ENCODE assay signal across 13 cellular contexts in the genomic region with DNA sequence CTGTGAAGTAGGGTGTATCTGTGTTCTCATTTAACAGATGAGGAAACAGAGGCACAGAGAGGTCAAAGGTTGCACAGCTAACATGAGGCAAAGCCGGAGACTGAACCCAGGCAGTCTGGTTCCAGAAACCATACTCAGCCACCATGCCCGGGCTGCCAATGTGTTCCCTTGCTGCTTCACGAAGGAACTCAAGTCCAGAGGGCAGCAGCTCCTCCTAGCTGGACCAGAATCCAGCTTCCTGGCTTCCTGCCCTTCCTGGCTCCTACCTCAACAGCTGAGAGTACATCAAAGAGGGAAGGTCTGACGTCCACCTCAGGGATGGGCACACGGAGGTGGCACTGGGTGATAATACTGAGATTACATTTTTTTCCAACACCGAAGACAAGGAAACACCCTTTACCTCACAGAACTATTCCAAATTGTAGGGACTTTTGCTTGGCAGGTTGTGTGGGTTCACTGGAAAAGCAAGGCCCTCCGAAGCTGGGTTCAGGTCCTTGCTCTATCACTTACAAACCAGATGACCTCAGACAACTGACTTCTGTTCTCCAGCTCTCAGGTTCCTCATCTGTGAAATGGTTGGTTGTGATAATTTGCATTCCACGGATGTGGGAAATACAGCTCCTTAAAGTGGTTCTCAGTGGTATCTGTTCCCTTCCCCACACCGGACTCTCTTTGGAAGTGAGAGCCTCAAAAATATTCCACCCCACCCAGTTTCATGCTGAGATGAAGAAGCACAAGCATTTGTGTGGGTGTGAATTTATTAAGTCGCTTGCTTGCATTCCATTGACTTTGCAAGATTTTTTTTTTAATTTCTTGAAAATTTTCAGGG.
A peak's percentile ranks its signal among the peaks of the same experiment; 100 is the strongest.
DNase-seq lines count a peak whose midpoint lies in the region; ATAC-seq and TF ChIP-seq lines count a peak whose summit lies in the region.
"Had no signal": no experiment of that assay in that cellular context is flagged by ENCODE, and none has a peak within 500 bp of the region (broad histone marks: within the 10 kb centered on the region; RNA-seq: fewer than 3 reads in every experiment).

No MANE protein-coding gene starts in this region.

- TF ChIP-seq CTCF in GM13977 (IDR thresholded peaks at IDR 0.05; ENCODE audit: extremely low read depth, insufficient read depth, missing control alignments) (no peak), glutamatergic neuron (IDR thresholded peaks at IDR 0.05; ENCODE audit: partially characterized antibody, unreplicated experiment) (no peak), spleen (IDR thresholded peaks at IDR 0.05 in 8 of 11, conservative IDR thresholded peaks at IDR 0.05 in 3 of 11) (no peak), foreskin fibroblast (IDR thresholded peaks at IDR 0.05; ENCODE audit: low read depth, low read length) (no peak)

- H3K27me3 Mint-ChIP-seq in glutamatergic neuron (ENCODE audit: unreplicated experiment): peaks cover 2% of the 10 kb centered on the region
- H3K27me3 Mint-ChIP-seq: stimulated activated naive CD8-positive, alpha-beta T cell treated with anti-CD3 and anti-CD28 coated beads, Interleukin-15, amount 100 ng/mL, for 72 hours had no signal

- no peak overlapping the region for H3K27ac ChIP-seq in spleen

- DNase-seq in GM13977 (ENCODE audit: low spot score) (peak; percentile 50), NT2/D1 (ENCODE audit: low read depth, low spot score) (no peak), glutamatergic neuron (no peak), spleen (peak; percentile 60), RKO (ENCODE audit: low spot score) (no peak), foreskin fibroblast (no peak)
- DNase-seq: activated CD4-positive, alpha-beta T cell treated with anti-CD3 and anti-CD28 coated beads, Interleukin-2, amount 50 U/mL, for 4 hours; activated gamma-delta T cell; central memory CD4-positive, alpha-beta T cell; NCI-H1417 treated with DMSO at 0.1 percent for 48 hours; stimulated activated CD4-positive, alpha-beta T cell treated with anti-CD3 and anti-CD28 coated beads, Interleukin-2, amount 100 ng/mL, for 48 hours; stimulated activated naive CD8-positive, alpha-beta T cell treated with anti-CD3 and anti-CD28 coated beads, Interleukin-15, amount 100 ng/mL, for 72 hours had no signal

- H3K36me3 ChIP-seq in NT2/D1 (ENCODE audit: insufficient read depth, insufficient read length, low read length) (no peaks in the 10 kb centered on the region), spleen (no peaks in the 10 kb centered on the region)

- no peak overlapping the region for H3K27ac Mint-ChIP-seq in glutamatergic neuron (ENCODE audit: unreplicated experiment)
- H3K27ac Mint-ChIP-seq: stimulated activated naive CD8-positive, alpha-beta T cell treated with anti-CD3 and anti-CD28 coated beads, Interleukin-15, amount 100 ng/mL, for 72 hours had no signal

- H3K4me3 ChIP-seq in NT2/D1 (ENCODE audit: insufficient read length, low read depth): no peak overlapping the region
- no peak overlapping the region for H3K4me3 ChIP-seq in spleen
- H3K4me3 ChIP-seq in foreskin fibroblast (ENCODE audit: low read depth in 1 of 2, low read length in 2 of 2): no peak overlapping the region

- no peaks in the 10 kb centered on the region for H3K36me3 Mint-ChIP-seq in glutamatergic neuron (ENCODE audit: unreplicated experiment)

- H3K9me3 ChIP-seq in NT2/D1 (ENCODE audit: insufficient read depth, low read length) (no peaks in the 10 kb centered on the region), spleen (no peaks in the 10 kb centered on the region)

- in situ Hi-C loops in GM13977 (cut with MboI; ENCODE audit: low pct_unique_long_range_greater_than_20kb, low sequenced_read_pairs, unreplicated experiment): no loop called here

- H3K4me1 Mint-ChIP-seq in glutamatergic neuron (ENCODE audit: low read depth, unreplicated experiment): peaks cover 4% of the 10 kb centered on the region
- H3K4me1 Mint-ChIP-seq: stimulated activated naive CD8-positive, alpha-beta T cell treated with anti-CD3 and anti-CD28 coated beads, Interleukin-15, amount 100 ng/mL, for 72 hours had no signal

- TF ChIP-seq POLR2A in spleen (IDR thresholded peaks at IDR 0.05): no peak

- peak overlapping the region; percentile 46 for H3K4me3 Mint-ChIP-seq in glutamatergic neuron (ENCODE audit: unreplicated experiment)
- H3K4me3 Mint-ChIP-seq: stimulated activated naive CD8-positive, alpha-beta T cell treated with anti-CD3 and anti-CD28 coated beads, Interleukin-15, amount 100 ng/mL, for 72 hours had no signal

- H3K27me3 ChIP-seq in NT2/D1 (ENCODE audit: insufficient read depth, insufficient read length) (peaks cover 44% of the 10 kb centered on the region), spleen (replicated peaks in 1 of 7) (no peaks in the 10 kb centered on the region)

- peaks cover 6% of the 10 kb centered on the region for H3K9me3 Mint-ChIP-seq in glutamatergic neuron (ENCODE audit: unreplicated experiment)
- H3K9me3 Mint-ChIP-seq: stimulated activated naive CD8-positive, alpha-beta T cell treated with anti-CD3 and anti-CD28 coated beads, Interleukin-15, amount 100 ng/mL, for 72 hours had no signal

- 70 to 79% (median 75%) methylated on average over 10 of the region's 10 CpGs for WGBS in spleen, 5 donors

- H3K4me1 ChIP-seq in NT2/D1 (ENCODE audit: insufficient read depth, insufficient read length) (peaks cover 19% of the 10 kb centered on the region), spleen (peaks cover 0 to 52% (median 14%) of the 10 kb centered on the region in 6 donors)

- H3K9ac ChIP-seq in NT2/D1 (ENCODE audit: insufficient read length, low read depth): peak overlapping the region; percentile 6

- no peak for ATAC-seq in HG03432 (IDR thresholded peaks at IDR 0.05; ENCODE audit: unreplicated experiment)
- ATAC-seq: stimulated activated naive CD8-positive, alpha-beta T cell treated with anti-CD3 and anti-CD28 coated beads, Interleukin-15, amount 100 ng/mL, for 72 hours had no signal

- intact Hi-C loops in spleen (cut with DNase I; ENCODE audit: low total_unique reads): no loop called here

Comparison
In these comparisons a context has a peak if more than half of its experiments do, and no peak if none do; other contexts are left out.
1. DNase-seq: peak in GM13977 (single experiment) and spleen (single experiment); none in NT2/D1 (single experiment), glutamatergic neuron (single experiment), RKO (single experiment) and foreskin fibroblast (0 of 2).